Comparison of ENCODE assay signal across 21 cellular contexts in the genomic region with DNA sequence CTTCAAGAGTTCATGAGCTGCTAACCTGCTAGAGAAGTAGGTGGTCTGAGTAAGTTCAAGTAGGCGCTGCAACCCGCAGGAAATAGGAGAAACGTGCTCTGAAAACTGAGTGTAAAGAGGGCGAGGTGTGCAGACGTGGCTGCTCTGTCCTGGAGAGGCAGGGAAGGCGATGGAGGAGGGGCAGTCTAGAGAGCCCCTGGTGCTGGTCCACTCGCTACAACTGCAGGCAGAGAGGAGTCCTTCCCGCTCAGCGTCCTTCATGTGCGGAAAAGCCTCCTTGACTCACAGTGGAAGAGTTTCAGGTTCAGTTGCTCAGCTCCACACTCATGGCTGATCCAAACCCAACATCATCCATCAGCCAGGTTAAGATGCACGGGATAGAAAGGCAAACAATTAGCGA. TPM values are rescaled to one million over a fixed set of nuclear protein-coding genes. Genes with fewer than 3 reads are reported as not detected.
DNase-seq lines count a peak whose midpoint lies in the region; ATAC-seq and TF ChIP-seq lines count a peak whose summit lies in the region.
"Had no signal": no experiment of that assay in that cellular context is flagged by ENCODE, and none has a peak within 500 bp of the region (broad histone marks: within the 10 kb centered on the region; RNA-seq: fewer than 3 reads in every experiment).

No MANE protein-coding gene starts in this region.

- DNase-seq in NCI-H187 (lab: John Stamatoyannopoulos, UW) (peak; percentile 38 to 58), RWPE2 (ENCODE audit: low spot score) (peak; percentile 23), lower lobe of right lung (peak; percentile 60), upper lobe of right lung (peak; percentile 71), right atrium auricular region (ENCODE audit: low spot score) (no peak)
- DNase-seq: Calu3; CD8-positive, alpha-beta T cell; H7; KBM-7; MV-4-11; NCI-H1105; NCI-H1436 treated with DMSO at 0.1 percent for 48 hours; NCI-H2029; NCI-H446 treated with DMSO at 0.1 percent for 48 hours; NCI-H526 treated with DMSO at 0.1 percent for 48 hours; SIG-M5 had no signal

- intact Hi-C loops in lower lobe of right lung (cut with DNase I) (no loop called here), upper lobe of right lung (cut with DNase I) (no loop called here)

- H3K27me3 ChIP-seq in RWPE2 (ENCODE audit: insufficient read depth, poor library complexity, severe bottlenecking) (no peaks in the 10 kb centered on the region), lower lobe of right lung (ENCODE audit: low read depth) (no peaks in the 10 kb centered on the region), upper lobe of right lung (no peaks in the 10 kb centered on the region), right atrium auricular region (no peaks in the 10 kb centered on the region)

- H3K36me3 ChIP-seq in RWPE2 (ENCODE audit: low read depth) (no peaks in the 10 kb centered on the region), lower lobe of right lung (peaks cover 46% of the 10 kb centered on the region), upper lobe of right lung (peaks cover 34% of the 10 kb centered on the region), right atrium auricular region (peaks cover 30% of the 10 kb centered on the region)

- no peak for ATAC-seq in RWPE2 (ENCODE audit: low read depth)
- ATAC-seq in lower lobe of right lung = peak; percentile 4 to 6
- peak; percentile 17 for ATAC-seq in upper lobe of right lung
- ATAC-seq in GM18870 (IDR thresholded peaks at IDR 0.05; ENCODE audit: unreplicated experiment) = no peak
- no peak for ATAC-seq in HG02642 (IDR thresholded peaks at IDR 0.05; ENCODE audit: poor library complexity, unreplicated experiment)
- ATAC-seq: CD8-positive, alpha-beta T cell; Panc1 had no signal

- no peak for TF ChIP-seq CTCF in RWPE2 (IDR thresholded peaks at IDR 0.05; ENCODE audit: poor library complexity, severe bottlenecking)
- no peak for TF ChIP-seq CTCF in lower lobe of right lung (IDR thresholded peaks at IDR 0.05)
- TF ChIP-seq CTCF in upper lobe of right lung (IDR thresholded peaks at IDR 0.05) = no peak
- TF ChIP-seq CTCF in right atrium auricular region (IDR thresholded peaks at IDR 0.05) = no peak

- no peak overlapping the region for H3K4me3 ChIP-seq in RWPE2 (ENCODE audit: severe bottlenecking)
- H3K4me3 ChIP-seq in lower lobe of right lung = peak overlapping the region; percentile 50
- H3K4me3 ChIP-seq in upper lobe of right lung = peak overlapping the region; percentile 48
- no peak overlapping the region for H3K4me3 ChIP-seq in right atrium auricular region
- H3K4me3 ChIP-seq: SK-N-MC had no signal

- H3K9me3 ChIP-seq in RWPE2 (ENCODE audit: severe bottlenecking) = no peaks in the 10 kb centered on the region
- H3K9me3 ChIP-seq in lower lobe of right lung = no peaks in the 10 kb centered on the region
- no peaks in the 10 kb centered on the region for H3K9me3 ChIP-seq in upper lobe of right lung
- H3K9me3 ChIP-seq in right atrium auricular region = no peaks in the 10 kb centered on the region

- no peak overlapping the region for H3K27ac ChIP-seq in RWPE2 (ENCODE audit: poor library complexity, severe bottlenecking)
- H3K27ac ChIP-seq in lower lobe of right lung = peak overlapping the region; percentile 60
- H3K27ac ChIP-seq in upper lobe of right lung = peak overlapping the region; percentile 70
- H3K27ac ChIP-seq in right atrium auricular region = no peak overlapping the region
- H3K27ac ChIP-seq: C4-2B, SK-N-MC had no signal

- H3K4me1 ChIP-seq in RWPE2 (ENCODE audit: insufficient read depth, poor library complexity, severe bottlenecking) = no peaks in the 10 kb centered on the region
- H3K4me1 ChIP-seq in lower lobe of right lung = peaks cover 14% of the 10 kb centered on the region
- H3K4me1 ChIP-seq in upper lobe of right lung = no peaks in the 10 kb centered on the region
- H3K4me1 ChIP-seq in right atrium auricular region = no peaks in the 10 kb centered on the region

RNA-seq across cellular contexts. Expression of a gene that starts 12.1 kb away (rescaled TPM):
- total RNA-seq in lower lobe of right lung (491 TPM), upper lobe of right lung (598 TPM), right atrium auricular region (10 to 100 TPM in 1 of 2 donors, 1 to 10 TPM in 1; 7.5 to 10.1 TPM)

Comparison
In these comparisons a context has a peak if more than half of its experiments do, and no peak if none do; other contexts are left out.
1. ATAC-seq: peak in lower lobe of right lung (2 of 2) and upper lobe of right lung (single experiment); none in RWPE2 (single experiment), GM18870 (single experiment) and HG02642 (single experiment).
2. H3K27ac ChIP-seq: peak in lower lobe of right lung (single experiment) and upper lobe of right lung (single experiment); none in RWPE2 (single experiment) and right atrium auricular region (0 of 2).
3. H3K4me3 ChIP-seq: peak in lower lobe of right lung (single experiment) and upper lobe of right lung (single experiment); none in RWPE2 (single experiment) and right atrium auricular region (0 of 2).
4. RNA of a gene that starts 12.1 kb away (total RNA-seq): 598 TPM in upper lobe of right lung (single experiment) and 491 TPM in lower lobe of right lung (single experiment); 7.5 to 10.1 TPM in right atrium auricular region; every median in the first group is over 10 times any median in the second.